ENCODE assay signal across 25 cellular contexts in the genomic region with DNA sequence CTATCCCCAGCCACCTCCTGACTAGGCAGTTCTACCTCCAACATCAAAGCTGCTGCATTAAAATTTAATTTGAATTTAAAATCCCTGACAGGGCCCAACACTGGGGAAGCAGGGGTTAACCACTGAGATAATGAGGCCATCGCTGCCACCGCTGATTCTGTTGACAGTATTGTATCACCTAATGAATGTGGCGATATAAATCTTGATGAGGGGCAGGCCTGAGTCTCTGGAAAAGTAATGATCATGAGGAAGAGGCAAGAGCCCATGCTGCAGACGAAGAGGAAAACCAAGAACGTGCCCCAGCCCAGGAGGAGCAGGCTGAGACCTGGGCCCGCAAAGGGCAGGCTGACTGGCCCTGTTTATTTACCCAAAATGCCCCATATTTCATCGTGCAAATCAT.
"Had no signal": no experiment of that assay in that cellular context is flagged by ENCODE, and none has a peak within 500 bp of the region (broad histone marks: within the 10 kb centered on the region; RNA-seq: fewer than 3 reads in every experiment).

No MANE protein-coding gene starts in this region.

- H3K4me3 Mint-ChIP-seq: activated CD4-positive, alpha-beta T cell treated with anti-CD3 and anti-CD28 coated beads for 36 hours; activated CD4-positive, alpha-beta T cell treated with anti-CD3 and anti-CD28 coated beads, Interleukin-2, amount 10 ng/mL, durations not matched to agents 7 days and 5 days; activated CD8-positive, alpha-beta T cell treated with anti-CD3 and anti-CD28 coated beads, Interleukin-2, amount 10 ng/mL, durations not matched to agents 7 days and 5 days; activated naive CD4-positive, alpha-beta T cell treated with anti-CD3 and anti-CD28 coated beads, Interleukin-2, amount 10 ng/mL, durations not matched to agents 7 days and 5 days; activated naive CD8-positive, alpha-beta T cell; activated naive CD8-positive, alpha-beta T cell treated with anti-CD3 and anti-CD28 coated beads, Interleukin-2, amount 50 U/mL, for 24 hours; activated T-cell treated with anti-CD3 and anti-CD28 coated beads, Interleukin-2, amount 50 U/mL, for 4 hours; T-helper 2 cell treated with Interferon-gamma antibody and Interleukin-4, amounts not matched to agents 5 μg/mL and 100 μg/mL, for 36 hours had no signal

- H3K4me1 Mint-ChIP-seq: activated CD4-positive, alpha-beta T cell treated with anti-CD3 and anti-CD28 coated beads for 36 hours; activated CD4-positive, alpha-beta T cell treated with anti-CD3 and anti-CD28 coated beads, Interleukin-2, amount 10 ng/mL, durations not matched to agents 7 days and 5 days; activated naive CD4-positive, alpha-beta T cell treated with anti-CD3 and anti-CD28 coated beads, Interleukin-2, amount 10 ng/mL, durations not matched to agents 7 days and 5 days; activated naive CD8-positive, alpha-beta T cell treated with anti-CD3 and anti-CD28 coated beads, Interleukin-2, amount 50 U/mL, for 24 hours had no signal

- H3K27ac ChIP-seq: brain microvascular endothelial cell had no signal

- H3K36me3 Mint-ChIP-seq: activated naive CD4-positive, alpha-beta T cell treated with anti-CD3 and anti-CD28 coated beads, Interleukin-2, amount 10 ng/mL, durations not matched to agents 7 days and 5 days; activated naive CD8-positive, alpha-beta T cell had no signal

- DNase-seq: activated CD4-positive, alpha-beta T cell treated with anti-CD3 and anti-CD28 coated beads for 36 hours; activated CD4-positive, alpha-beta T cell treated with anti-CD3 and anti-CD28 coated beads, Interleukin-2, amount 10 ng/mL, durations not matched to agents 7 days and 5 days; activated CD4-positive, alpha-beta T cell treated with anti-CD3 and anti-CD28 coated beads, Interleukin-2, amount 50 U/mL, for 48 hours; activated CD8-positive, alpha-beta T cell treated with anti-CD3 and anti-CD28 coated beads, Interleukin-2, amount 10 ng/mL, durations not matched to agents 7 days and 5 days; activated effector memory CD4-positive, alpha-beta T cell treated with Interleukin-2 at 50 U/mL for 16 hours; activated naive CD4-positive, alpha-beta T cell treated with anti-CD3 and anti-CD28 coated beads, Interleukin-2, amount 10 ng/mL, durations not matched to agents 7 days and 5 days; activated naive CD8-positive, alpha-beta T cell treated with anti-CD3 and anti-CD28 coated beads, Interleukin-2, amount 50 U/mL, for 24 hours; activated T-cell treated with anti-CD3 and anti-CD28 coated beads for 4 hours; activated T-cell treated with anti-CD3 and anti-CD28 coated beads, Interleukin-2, amount 50 U/mL, for 4 hours; anterior cingulate cortex; central memory CD4-positive, alpha-beta T cell; Kasumi-1; KG1; MG63; NCI-H1048; NCI-H1436 treated with DMSO at 0.1 percent for 48 hours; NCI-H2029; NCI-H345; NCI-H524 treated with DMSO at 0.1 percent for 48 hours; SHP77 treated with DMSO at 0.1 percent for 48 hours had no signal

- H3K9me3 Mint-ChIP-seq: activated CD4-positive, alpha-beta T cell treated with anti-CD3 and anti-CD28 coated beads, Interleukin-2, amount 10 ng/mL, durations not matched to agents 7 days and 5 days; activated naive CD4-positive, alpha-beta T cell treated with anti-CD3 and anti-CD28 coated beads, Interleukin-2, amount 10 ng/mL, durations not matched to agents 7 days and 5 days; activated naive CD8-positive, alpha-beta T cell treated with anti-CD3 and anti-CD28 coated beads, Interleukin-2, amount 50 U/mL, for 24 hours; activated T-cell treated with anti-CD3 and anti-CD28 coated beads, Interleukin-2, amount 50 U/mL, for 4 hours; T-helper 2 cell treated with Interferon-gamma antibody and Interleukin-4, amounts not matched to agents 5 μg/mL and 100 μg/mL, for 36 hours had no signal

- ATAC-seq: activated CD4-positive, alpha-beta T cell treated with anti-CD3 and anti-CD28 coated beads for 36 hours; activated CD8-positive, alpha-beta T cell treated with anti-CD3 and anti-CD28 coated beads, Interleukin-2, amount 10 ng/mL, durations not matched to agents 7 days and 5 days; activated naive CD8-positive, alpha-beta T cell treated with anti-CD3 and anti-CD28 coated beads, Interleukin-2, amount 50 U/mL, for 24 hours; activated T-cell treated with anti-CD3 and anti-CD28 coated beads, Interleukin-2, amount 50 U/mL, for 4 hours; Panc1 had no signal

- H3K27ac Mint-ChIP-seq: activated CD4-positive, alpha-beta T cell treated with anti-CD3 and anti-CD28 coated beads for 36 hours; activated CD4-positive, alpha-beta T cell treated with anti-CD3 and anti-CD28 coated beads, Interleukin-2, amount 10 ng/mL, durations not matched to agents 7 days and 5 days; activated CD8-positive, alpha-beta T cell treated with anti-CD3 and anti-CD28 coated beads, Interleukin-2, amount 10 ng/mL, durations not matched to agents 7 days and 5 days; activated naive CD4-positive, alpha-beta T cell treated with anti-CD3 and anti-CD28 coated beads, Interleukin-2, amount 10 ng/mL, durations not matched to agents 7 days and 5 days; activated naive CD8-positive, alpha-beta T cell; activated naive CD8-positive, alpha-beta T cell treated with anti-CD3 and anti-CD28 coated beads, Interleukin-2, amount 50 U/mL, for 24 hours; T-helper 2 cell treated with Interferon-gamma antibody and Interleukin-4, amounts not matched to agents 5 μg/mL and 100 μg/mL, for 36 hours had no signal

- H3K9me3 ChIP-seq: MG63, SJSA1 had no signal

- H3K27me3 ChIP-seq: brain microvascular endothelial cell, MG63 had no signal

- H3K4me3 ChIP-seq: MG63, SJSA1 had no signal

- H3K36me3 ChIP-seq: brain microvascular endothelial cell, MG63, SJSA1 had no signal

- H3K27me3 Mint-ChIP-seq: activated CD4-positive, alpha-beta T cell treated with anti-CD3 and anti-CD28 coated beads for 36 hours; activated CD4-positive, alpha-beta T cell treated with anti-CD3 and anti-CD28 coated beads, Interleukin-2, amount 10 ng/mL, durations not matched to agents 7 days and 5 days; activated naive CD4-positive, alpha-beta T cell treated with anti-CD3 and anti-CD28 coated beads, Interleukin-2, amount 10 ng/mL, durations not matched to agents 7 days and 5 days; activated naive CD8-positive, alpha-beta T cell; activated naive CD8-positive, alpha-beta T cell treated with anti-CD3 and anti-CD28 coated beads, Interleukin-2, amount 50 U/mL, for 24 hours had no signal
